ENCODE assay signal across 19 cellular contexts in genomic region chr2:64672708-64673107, GRCh38.
"Had no signal": no experiment of that assay in that cellular context is flagged by ENCODE, and none has a peak within 500 bp of the region (broad histone marks: within the 10 kb centered on the region; RNA-seq: fewer than 3 reads in every experiment).

No MANE protein-coding gene starts in this region.

- H3K36me3 ChIP-seq: brain microvascular endothelial cell, gastroesophageal sphincter, heart right ventricle, lower lobe of right lung, pancreas, sigmoid colon, spleen, stomach, upper lobe of left lung had no signal

- H3K9me3 Mint-ChIP-seq: activated CD4-positive, alpha-beta T cell treated with anti-CD3 and anti-CD28 coated beads, Interleukin-2, amount 10 ng/mL, durations not matched to agents 7 days and 5 days; endodermal cell; mesothelial cell of epicardium; naive B cell had no signal

- H3K4me3 Mint-ChIP-seq: activated CD4-positive, alpha-beta T cell treated with anti-CD3 and anti-CD28 coated beads, Interleukin-2, amount 10 ng/mL, durations not matched to agents 7 days and 5 days; activated T-helper 17 cell treated with anti-CD3 and anti-CD28 coated beads, Interleukin-2, amount 50 U/mL, for 72 hours; endodermal cell; mesothelial cell of epicardium had no signal

- H3K36me3 Mint-ChIP-seq: naive B cell had no signal

- ATAC-seq: activated T-helper 17 cell treated with anti-CD3 and anti-CD28 coated beads, Interleukin-2, amount 50 U/mL, for 72 hours; gastroesophageal sphincter; heart right ventricle; lower lobe of right lung; pancreas had no signal

- H3K4me1 Mint-ChIP-seq: mesothelial cell of epicardium had no signal

- H3K27ac ChIP-seq: brain microvascular endothelial cell, dorsolateral prefrontal cortex, gastroesophageal sphincter, heart right ventricle, lower lobe of right lung, pancreas, sigmoid colon, testis, upper lobe of left lung had no signal

- H3K4me1 ChIP-seq: gastroesophageal sphincter, lower lobe of right lung, pancreas, sigmoid colon had no signal

- H3K4me3 ChIP-seq: dorsolateral prefrontal cortex, gastroesophageal sphincter, heart right ventricle, lower lobe of right lung, pancreas, sigmoid colon, spleen, stomach, testis, upper lobe of left lung had no signal

- H3K9me3 ChIP-seq: gastroesophageal sphincter, heart right ventricle, lower lobe of right lung, pancreas, sigmoid colon, spleen, stomach, testis, upper lobe of left lung had no signal

- H3K27me3 ChIP-seq: brain microvascular endothelial cell, dorsolateral prefrontal cortex, gastroesophageal sphincter, heart right ventricle, pancreas, sigmoid colon, spleen, stomach, testis, upper lobe of left lung had no signal

- H3K27me3 Mint-ChIP-seq: activated CD4-positive, alpha-beta T cell treated with anti-CD3 and anti-CD28 coated beads, Interleukin-2, amount 10 ng/mL, durations not matched to agents 7 days and 5 days; activated T-helper 17 cell treated with anti-CD3 and anti-CD28 coated beads, Interleukin-2, amount 50 U/mL, for 72 hours; naive B cell had no signal

- DNase-seq: activated CD4-positive, alpha-beta T cell treated with anti-CD3 and anti-CD28 coated beads, Interleukin-2, amount 10 ng/mL, durations not matched to agents 7 days and 5 days; activated naive CD4-positive, alpha-beta T cell treated with Interleukin-2 at 50 U/mL for 16 hours; anterior cingulate cortex; brain microvascular endothelial cell; dorsolateral prefrontal cortex; endodermal cell; erythroblast; heart right ventricle; lower lobe of right lung; naive B cell; pancreas; sigmoid colon; spleen; stomach; testis; upper lobe of left lung had no signal

- H3K27ac Mint-ChIP-seq: activated T-helper 17 cell treated with anti-CD3 and anti-CD28 coated beads, Interleukin-2, amount 50 U/mL, for 72 hours; mesothelial cell of epicardium had no signal
